In the genomic region with DNA sequence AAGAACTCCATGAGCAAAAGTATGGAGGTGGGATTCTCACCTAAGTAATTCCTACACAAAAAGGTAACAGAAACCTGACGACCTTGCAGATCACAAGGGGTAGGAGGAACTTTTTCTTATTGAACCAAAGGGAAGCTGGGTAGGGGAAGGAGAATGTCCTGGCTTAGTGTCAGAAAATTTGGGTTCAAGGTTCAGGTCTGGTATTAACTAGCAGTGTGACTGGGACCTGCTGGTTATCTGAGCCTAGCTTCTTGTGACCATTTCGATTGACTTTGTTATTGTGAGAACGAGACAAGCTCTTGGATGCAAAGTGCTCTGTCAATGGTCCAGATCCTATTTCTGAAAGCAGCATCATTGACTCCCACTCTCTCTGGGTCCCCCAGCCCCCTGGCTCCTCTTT, we compare ENCODE assay signal across 1 cellular context.
TF ChIP-seq lines count a peak whose summit lies in the region.

No MANE protein-coding gene starts in this region.

TF ChIP-seq in HEK293, 187 proteins besides CTCF, POLR2A, EP300 and RAD21 (continued from another document):
- no peak for TF ChIP-seq ATF2 (tag by site-specific recombination; IDR thresholded peaks at IDR 0.05; ENCODE audit: low read depth)
- no peak for TF ChIP-seq ZNF10 (tag by site-specific recombination; IDR thresholded peaks at IDR 0.05)
